Comparison of ENCODE assay signal across 1 cellular context in genomic region chr10:68302871-68303270, GRCh38.
A peak's percentile ranks its signal among the peaks of the same experiment; 100 is the strongest.
TF ChIP-seq lines count a peak whose summit lies in the region.

No MANE protein-coding gene starts in this region.

TF ChIP-seq in HEK293, 187 proteins besides CTCF, POLR2A, EP300 and RAD21 (continued from another document):
- TF ChIP-seq HIC1 (tag by site-specific recombination; IDR thresholded peaks at IDR 0.05) (no peak), ZNF530 (tag by site-specific recombination; IDR thresholded peaks at IDR 0.05; ENCODE audit: low read depth) (no peak), REST (tag by site-specific recombination; IDR thresholded peaks at IDR 0.05) (peak; percentile 49; the same call in 1 of the 2 replicates), ZXDB (tag by site-specific recombination; IDR thresholded peaks at IDR 0.05) (no peak), ZNF16 (tag by site-specific recombination; IDR thresholded peaks at IDR 0.05; ENCODE audit: low read depth) (no peak), ZNF280C (tag by site-specific recombination; IDR thresholded peaks at IDR 0.05) (no peak), ZNF341 (tag by site-specific recombination; IDR thresholded peaks at IDR 0.05; ENCODE audit: low read depth) (no peak), ZNF433 (tag by site-specific recombination; IDR thresholded peaks at IDR 0.05; ENCODE audit: low read depth) (0 out of 2 replicates have a peak, but pooled peaks have one; percentile 16), ZSCAN5A (tag by site-specific recombination; IDR thresholded peaks at IDR 0.05) (no peak), ZNF623 (tag by site-specific recombination; IDR thresholded peaks at IDR 0.05) (peak; percentile 45), HOXD13 (CRISPR knock-in tag; IDR thresholded peaks at IDR 0.05; ENCODE audit: borderline replicate concordance) (no peak), ZNF404 (tag by site-specific recombination; IDR thresholded peaks at IDR 0.05) (0 out of 2 replicates have a peak, but pooled peaks have one; percentile 38), ZNF426 (tag by site-specific recombination; IDR thresholded peaks at IDR 0.05) (peak; percentile 45), ZNF510 (tag by site-specific recombination; IDR thresholded peaks at IDR 0.05; ENCODE audit: insufficient replicate concordance) (no peak), ZNF639 (tag by site-specific recombination; IDR thresholded peaks at IDR 0.05) (no peak), ZNF518A (tag by site-specific recombination; conservative IDR thresholded peaks at IDR 0.05; ENCODE audit: low read depth) (peak; percentile 62), ZNF202 (tag by site-specific recombination; IDR thresholded peaks at IDR 0.05; ENCODE audit: borderline replicate concordance) (no peak), ZBTB8A (tag by site-specific recombination; IDR thresholded peaks at IDR 0.05) (0 out of 2 replicates have a peak, but pooled peaks have one; percentile 15), PRDM4 (tag by site-specific recombination; IDR thresholded peaks at IDR 0.05) (no peak), ZNF394 (tag by site-specific recombination; IDR thresholded peaks at IDR 0.05; ENCODE audit: borderline replicate concordance) (peak; percentile 76; the same call in 1 of the 2 replicates), ZNF624 (tag by site-specific recombination; IDR thresholded peaks at IDR 0.05) (no peak), ZNF555 (tag by site-specific recombination; conservative IDR thresholded peaks at IDR 0.05) (peak; percentile 39), MZF1 (tag by site-specific recombination; IDR thresholded peaks at IDR 0.05; ENCODE audit: borderline replicate concordance) (no peak), ZNF324 (tag by site-specific recombination; IDR thresholded peaks at IDR 0.05) (no peak), ZNF521 (tag by site-specific recombination; IDR thresholded peaks at IDR 0.05) (no peak), KLF7 (tag by site-specific recombination; IDR thresholded peaks at IDR 0.05; ENCODE audit: borderline replicate concordance) (no peak), KLF9 (tag by site-specific recombination; IDR thresholded peaks at IDR 0.05; ENCODE audit: low read depth) (no peak), ZNF155 (tag by site-specific recombination; IDR thresholded peaks at IDR 0.05) (no peak), ZNF843 (tag by site-specific recombination; IDR thresholded peaks at IDR 0.05) (no peak), ZNF830 (tag by site-specific recombination; IDR thresholded peaks at IDR 0.05; ENCODE audit: low read depth) (no peak), ZNF140 (tag by site-specific recombination; IDR thresholded peaks at IDR 0.05) (peak; percentile 24; the same call in 1 of the 2 replicates), SCRT1 (tag by site-specific recombination; IDR thresholded peaks at IDR 0.05; ENCODE audit: borderline replicate concordance) (no peak), MEIS1 (CRISPR knock-in tag; IDR thresholded peaks at IDR 0.05; ENCODE audit: borderline replicate concordance) (no peak), PRDM10 (tag by site-specific recombination; IDR thresholded peaks at IDR 0.05) (no peak), SALL2 (tag by site-specific recombination; IDR thresholded peaks at IDR 0.05; ENCODE audit: borderline replicate concordance) (no peak), YY1 (tag by site-specific recombination; IDR thresholded peaks at IDR 0.05) (no peak)
